21 cellular contexts compared by ENCODE assay signal in genomic region chr10:46226900-46227558, GRCh38. TPM values are rescaled to one million over a fixed set of nuclear protein-coding genes. Genes with fewer than 3 reads are reported as not detected.
DNase-seq lines count a peak whose midpoint lies in the region; ATAC-seq, FAIRE-seq and TF ChIP-seq lines count a peak whose summit lies in the region.
"Had no signal": no experiment of that assay in that cellular context is flagged by ENCODE, and none has a peak within 500 bp of the region (broad histone marks: within the 10 kb centered on the region; RNA-seq: fewer than 3 reads in every experiment).

No MANE protein-coding gene starts in this region.

- peak overlapping the region in 6 of 11 experiments; percentile 38 to 61 (median 49); a peak in 7 of 22 replicates for H3K9ac ChIP-seq in BLaER1 treated with 17β-estradiol and CSF1 and Interleukin-3, amounts not matched to agents 10 nM and 100 nM

- peaks cover 15 to 43% (median 34%) of the 10 kb centered on the region in 10 experiments for H3K4me1 ChIP-seq in BLaER1 treated with 17β-estradiol and CSF1 and Interleukin-3, amounts not matched to agents 10 nM and 100 nM
- H3K4me1 ChIP-seq: left ventricle myocardium inferior had no signal

- no peak overlapping the region for H3K4me3 Mint-ChIP-seq in activated T-cell treated with anti-CD3 and anti-CD28 coated beads, Interleukin-2, amount 50 U/mL, for 24 hours
- H3K4me3 Mint-ChIP-seq in activated naive CD8-positive, alpha-beta T cell treated with anti-CD3 and anti-CD28 coated beads, Interleukin-2, amount 50 U/mL, for 24 hours, result no peak overlapping the region
- H3K4me3 Mint-ChIP-seq: activated naive CD8-positive, alpha-beta T cell; neural crest cell had no signal

- intact Hi-C loops in posterior vena cava (cut with DNase I), result no loop called here

- peaks cover 0 to 25% (median 0%) of the 10 kb centered on the region in 11 experiments; a peak in 4 of 22 replicates for H4K20me1 ChIP-seq in BLaER1 treated with 17β-estradiol and CSF1 and Interleukin-3, amounts not matched to agents 10 nM and 100 nM

- peaks cover 0 to 8% (median 6%) of the 10 kb centered on the region in 11 experiments; a peak in 5 of 22 replicates for H3K9me3 ChIP-seq in BLaER1 treated with 17β-estradiol and CSF1 and Interleukin-3, amounts not matched to agents 10 nM and 100 nM (replicated peaks in 1 of 11)

- no peak overlapping the region for H3K4me3 ChIP-seq in BLaER1 treated with 17β-estradiol and CSF1 and Interleukin-3, amounts not matched to agents 10 nM and 100 nM
- H3K4me3 ChIP-seq: left ventricle myocardium inferior had no signal

- FAIRE-seq in D721Med (lab: Jason Lieb, UNC), result no peak
- FAIRE-seq: GM19239 had no signal

- H3K27ac Mint-ChIP-seq in activated T-cell treated with anti-CD3 and anti-CD28 coated beads, Interleukin-2, amount 50 U/mL, for 24 hours, result no peak overlapping the region
- no peak overlapping the region for H3K27ac Mint-ChIP-seq in activated naive CD8-positive, alpha-beta T cell treated with anti-CD3 and anti-CD28 coated beads, Interleukin-2, amount 50 U/mL, for 24 hours
- H3K27ac Mint-ChIP-seq: activated naive CD8-positive, alpha-beta T cell had no signal

- DNase-seq in activated T-cell treated with anti-CD3 and anti-CD28 coated beads, Interleukin-2, amount 50 U/mL, for 24 hours, result peak; percentile 19
- DNase-seq in activated T-cell treated with anti-CD3 and anti-CD28 coated beads for 4 hours, result no peak
- DNase-seq in activated naive CD8-positive, alpha-beta T cell treated with anti-CD3 and anti-CD28 coated beads, Interleukin-2, amount 50 U/mL, for 24 hours, result peak; percentile 0
- peak; percentile 68 for DNase-seq in posterior vena cava (ENCODE audit: low spot score)
- no peak for DNase-seq in D721Med (ENCODE audit: insufficient read length, low spot score)
- DNase-seq: GDM1, KBM-7, left ventricle myocardium inferior, NCI-H146, NCI-H69, substantia nigra had no signal

- H3K27me3 ChIP-seq in BLaER1 treated with 17β-estradiol and CSF1 and Interleukin-3, amounts not matched to agents 10 nM and 100 nM, result no peaks in the 10 kb centered on the region

- H3K36me3 ChIP-seq in BLaER1 treated with 17β-estradiol and CSF1 and Interleukin-3, amounts not matched to agents 10 nM and 100 nM, result peaks cover 0 to 11% (median 0%) of the 10 kb centered on the region in 11 experiments; a peak in 4 of 22 replicates
- H3K36me3 ChIP-seq: left ventricle myocardium inferior had no signal

- peak overlapping the region in 2 of 11 experiments; percentile 39 to 48; a peak in 4 of 22 replicates for H3K27ac ChIP-seq in BLaER1 treated with 17β-estradiol and CSF1 and Interleukin-3, amounts not matched to agents 10 nM and 100 nM
- H3K27ac ChIP-seq: C4-2B, left ventricle myocardium inferior had no signal

- TF ChIP-seq CTCF in D721Med (IDR thresholded peaks at IDR 0.05; ENCODE audit: insufficient read depth, missing control alignments), result no peak

- peaks cover 13% of the 10 kb centered on the region for H3K4me1 Mint-ChIP-seq in activated T-cell treated with anti-CD3 and anti-CD28 coated beads, Interleukin-2, amount 50 U/mL, for 24 hours (ENCODE audit: low read depth)
- peaks cover 10% of the 10 kb centered on the region for H3K4me1 Mint-ChIP-seq in activated naive CD8-positive, alpha-beta T cell treated with anti-CD3 and anti-CD28 coated beads, Interleukin-2, amount 50 U/mL, for 24 hours

- H3K4me2 ChIP-seq in BLaER1 treated with 17β-estradiol and CSF1 and Interleukin-3, amounts not matched to agents 10 nM and 100 nM, result peak overlapping the region in 9 of 11 experiments; percentile 69 to 86 (median 79); a peak in 17 of 22 replicates

- no peaks in the 10 kb centered on the region for H3K27me3 Mint-ChIP-seq in activated T-cell treated with anti-CD3 and anti-CD28 coated beads, Interleukin-2, amount 50 U/mL, for 24 hours
- no peaks in the 10 kb centered on the region for H3K27me3 Mint-ChIP-seq in activated naive CD8-positive, alpha-beta T cell treated with anti-CD3 and anti-CD28 coated beads, Interleukin-2, amount 50 U/mL, for 24 hours
- H3K27me3 Mint-ChIP-seq: activated naive CD8-positive, alpha-beta T cell had no signal

- H3K36me3 Mint-ChIP-seq in activated T-cell treated with anti-CD3 and anti-CD28 coated beads, Interleukin-2, amount 50 U/mL, for 24 hours (ENCODE audit: low read depth), result peaks cover 7% of the 10 kb centered on the region
- peaks cover 8% of the 10 kb centered on the region for H3K36me3 Mint-ChIP-seq in activated naive CD8-positive, alpha-beta T cell treated with anti-CD3 and anti-CD28 coated beads, Interleukin-2, amount 50 U/mL, for 24 hours (ENCODE audit: low read depth)

- no peak for ATAC-seq in activated naive CD8-positive, alpha-beta T cell treated with anti-CD3 and anti-CD28 coated beads, Interleukin-2, amount 50 U/mL, for 24 hours
- no peak for ATAC-seq in GM21526 (IDR thresholded peaks at IDR 0.05; ENCODE audit: low FRiP score, unreplicated experiment)
- ATAC-seq in GM21576 (IDR thresholded peaks at IDR 0.05; ENCODE audit: unreplicated experiment), result no peak

- peaks cover 4% of the 10 kb centered on the region for H3K9me3 Mint-ChIP-seq in activated T-cell treated with anti-CD3 and anti-CD28 coated beads, Interleukin-2, amount 50 U/mL, for 24 hours
- peaks cover 9% of the 10 kb centered on the region for H3K9me3 Mint-ChIP-seq in activated naive CD8-positive, alpha-beta T cell treated with anti-CD3 and anti-CD28 coated beads, Interleukin-2, amount 50 U/mL, for 24 hours
- H3K9me3 Mint-ChIP-seq: neural crest cell had no signal

RNA-seq across cellular contexts. Expression of gene ANTXRL, which starts 59.8 kb away (rescaled TPM):
- total RNA-seq in posterior vena cava, result not detected
- total RNA-seq: A673, H4, left ventricle myocardium inferior, mononuclear cell, neural crest cell had no signal

Comparison
In these comparisons a context has a peak if more than half of its experiments do, and no peak if none do; other contexts are left out.
1. DNase-seq: peak in activated T-cell treated with anti-CD3 and anti-CD28 coated beads, Interleukin-2, amount 50 U/mL, for 24 hours (single experiment), activated naive CD8-positive, alpha-beta T cell treated with anti-CD3 and anti-CD28 coated beads, Interleukin-2, amount 50 U/mL, for 24 hours (single experiment) and posterior vena cava (single experiment); none in activated T-cell treated with anti-CD3 and anti-CD28 coated beads for 4 hours (single experiment) and D721Med (single experiment).